8 cellular contexts compared by ENCODE assay signal in the genomic region with DNA sequence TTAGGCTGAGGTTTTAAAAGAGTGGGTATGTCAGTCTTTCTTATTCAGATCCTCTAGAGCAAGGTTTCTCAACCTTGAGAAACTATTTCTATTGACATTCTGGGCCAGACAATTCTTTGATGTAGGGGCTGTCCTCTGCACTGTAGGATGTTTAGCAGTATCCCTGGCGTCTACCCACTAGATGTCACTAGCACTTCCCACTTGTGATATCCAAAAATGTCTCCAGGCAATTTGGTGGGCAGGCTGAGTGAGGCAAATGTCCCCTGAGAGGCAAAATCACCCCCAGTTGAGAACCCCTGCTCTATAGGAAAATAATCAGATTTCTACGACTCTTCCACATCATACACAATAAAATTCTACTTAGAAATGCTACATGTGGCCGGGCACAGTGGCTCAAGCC. TPM values are rescaled to one million over a fixed set of nuclear protein-coding genes. Genes with fewer than 3 reads are reported as not detected.
DNase-seq lines count a peak whose midpoint lies in the region; ATAC-seq, FAIRE-seq and TF ChIP-seq lines count a peak whose summit lies in the region.

No MANE protein-coding gene starts in this region.

- no peaks in the 10 kb centered on the region for H3K9me3 Mint-ChIP-seq in activated CD4-positive, alpha-beta memory T cell treated with anti-CD3 and anti-CD28 coated beads for 36 hours

- peak; percentile 61 for FAIRE-seq in HepG2 (lab: Jason Lieb, UNC)

- CTCF ChIA-PET in activated CD4-positive, alpha-beta memory T cell treated with anti-CD3 and anti-CD28 coated beads for 36 hours (lab: Charles Lee) = interaction anchor here (1.0 to 1.5 kb wide), 2 partner anchors 76 to 222 kb away, joined by 3 to 6 read pairs; no protein-coding TSS in a partner anchor
- CTCF ChIA-PET in HepG2 (lab: Yijun Ruan, JAX; ENCODE audit: low intra/inter-chr PET ratio, low total read pairs) = interaction anchor here (1.7 kb wide), 1 partner anchor 222 kb away, joined by 13 read pairs; no protein-coding TSS in a partner anchor

- H2AFZ ChIP-seq in HepG2 (ENCODE audit: low read length) = no peak overlapping the region

- H3K9me3 ChIP-seq in HepG2 (ENCODE audit: low read length) (no peaks in the 10 kb centered on the region), esophagus squamous epithelium (no peaks in the 10 kb centered on the region)

- H3K36me3 ChIP-seq in HepG2 (replicated peaks in 1 of 2; ENCODE audit: control insufficient read depth in 1 of 2, insufficient read depth in 2 of 2, low read length in 2 of 2) (peaks cover 2 to 19% of the 10 kb centered on the region in 2 experiments; a peak in 2 of 5 replicates), esophagus squamous epithelium (peaks cover 0 to 22% (median 0%) of the 10 kb centered on the region in 3 donors)

- peak; percentile 32 for DNase-seq in stimulated activated CD4-positive, alpha-beta T cell treated with anti-CD3 and anti-CD28 coated beads, Interleukin-4, amount 100 ng/mL, for 24 hours
- DNase-seq in stimulated activated CD4-positive, alpha-beta T cell treated with anti-CD3 and anti-CD28 coated beads, Interleukin-2, amount 100 ng/mL, for 48 hours = no peak
- DNase-seq in NB4 (ENCODE audit: low read depth) = peak; percentile 72
- peak; percentile 32 for DNase-seq in activated CD4-positive, alpha-beta memory T cell treated with anti-CD3 and anti-CD28 coated beads for 36 hours
- peak; percentile 59 for DNase-seq in HepG2 (ENCODE audit: low spot score)
- no peak for DNase-seq in esophagus squamous epithelium (lab: John Stamatoyannopoulos, UW)
- DNase-seq in retina = no peak

- peaks cover 17% of the 10 kb centered on the region for H3K36me3 Mint-ChIP-seq in activated CD4-positive, alpha-beta memory T cell treated with anti-CD3 and anti-CD28 coated beads for 36 hours

- peak; percentile 69 for TF ChIP-seq CTCF in NB4 (IDR thresholded peaks at IDR 0.05; ENCODE audit: low read depth, low read length)
- TF ChIP-seq CTCF in HepG2 (CRISPR knock-in tag; IDR thresholded peaks at IDR 0.05) = peak; percentile 75
- peak in 2 of 6 experiments; percentile 19 to 21 for TF ChIP-seq CTCF in esophagus squamous epithelium (IDR thresholded peaks at IDR 0.05)

- TF ChIP-seq POLR2A in NB4 (IDR thresholded peaks at IDR 0.05; ENCODE audit: extremely low read depth, insufficient read length) = no peak
- no peak for TF ChIP-seq POLR2A in HepG2 (IDR thresholded peaks at IDR 0.05; ENCODE audit: insufficient read depth in 1 of 2, low read depth in 2 of 2, low read length in 2 of 2)
- TF ChIP-seq POLR2A in esophagus squamous epithelium (IDR thresholded peaks at IDR 0.05) = no peak

- TF ChIP-seq EP300 in HepG2 (IDR thresholded peaks at IDR 0.05; ENCODE audit: low read depth in 2 of 2, low read length in 2 of 2) = no peak
- TF ChIP-seq EP300 in HepG2 (CRISPR knock-in tag; IDR thresholded peaks at IDR 0.05; ENCODE audit: borderline replicate concordance) = no peak

- H3K27me3 Mint-ChIP-seq in activated CD4-positive, alpha-beta memory T cell treated with anti-CD3 and anti-CD28 coated beads for 36 hours = no peaks in the 10 kb centered on the region

- intact Hi-C loops in activated CD4-positive, alpha-beta memory T cell treated with anti-CD3 and anti-CD28 coated beads for 36 hours (cut with micrococcal nuclease) = loop anchor here (5.0 kb wide), 1 partner anchor 308 kb away; the partner anchor contains the start of gene ZSCAN23
- intact Hi-C loops in HepG2 (cut with micrococcal nuclease; ENCODE audit: unreplicated experiment) = loop anchor here (1.0 kb wide), 1 partner anchor 222 kb away; no protein-coding TSS in a partner anchor
- intact Hi-C loops in esophagus squamous epithelium (cut with DNase I) = loop anchor here (10.0 kb wide), 1 partner anchor 221 kb away; no protein-coding TSS in a partner anchor

- peaks cover 57% of the 10 kb centered on the region for H3K4me1 Mint-ChIP-seq in activated CD4-positive, alpha-beta memory T cell treated with anti-CD3 and anti-CD28 coated beads for 36 hours (ENCODE audit: low read depth)

- peak overlapping the region; percentile 5 for H3K4me3 Mint-ChIP-seq in activated CD4-positive, alpha-beta memory T cell treated with anti-CD3 and anti-CD28 coated beads for 36 hours

- 0 out of 2 replicates have a peak, but pooled peaks cover 3% of the 10 kb centered on the region for H4K20me1 ChIP-seq in HepG2 (ENCODE audit: insufficient read depth, low read length)

- H3K27me3 ChIP-seq in HepG2 (ENCODE audit: control insufficient read depth in 1 of 2, insufficient read depth in 2 of 2, low read length in 2 of 2) = no peaks in the 10 kb centered on the region; a peak in 1 of 5 replicates
- H3K27me3 ChIP-seq in esophagus squamous epithelium = no peaks in the 10 kb centered on the region

- peaks cover 39% of the 10 kb centered on the region for H3K79me2 ChIP-seq in HepG2 (ENCODE audit: insufficient read depth, low read length)

- ATAC-seq in HepG2 (peak; percentile 33), HG03139 (IDR thresholded peaks at IDR 0.05; ENCODE audit: unreplicated experiment) (no peak)

- WGBS in HepG2 (ENCODE audit: low lambda C conversion rate) = 71% methylated on average over 3 of the region's 3 CpGs
- WGBS in esophagus squamous epithelium, 2 donors = 52 to 55% methylated on average over 3 of the region's 3 CpGs

- no peak overlapping the region for H3K27ac ChIP-seq in HepG2 (ENCODE audit: extremely low read length, insufficient read depth, low read length)
- no peak overlapping the region for H3K27ac ChIP-seq in esophagus squamous epithelium

- H3K4me3 ChIP-seq in NB4 (ENCODE audit: low read depth, low read length) (no peak overlapping the region), HepG2 (replicated peaks in 1 of 3; ENCODE audit: insufficient read depth in 1 of 3, low read depth in 2 of 3, low read length in 3 of 3) (no peak overlapping the region), esophagus squamous epithelium (no peak overlapping the region)

- in situ Hi-C loops in HepG2 (cut with HindIII; ENCODE audit: extremely low pct_ligation_motif_present, low pct_unique_long_range_greater_than_20kb) = loop anchor here (5.0 kb wide), 1 partner anchor 223 kb away; no protein-coding TSS in a partner anchor

- BruUV-seq in HepG2 (replicated peaks; lab: Mats Ljungman, UMichigan) = no TSS peak

- H3K4me1 ChIP-seq in HepG2 (ENCODE audit: insufficient read depth, low read length) (peaks cover 45% of the 10 kb centered on the region), esophagus squamous epithelium (peaks cover 6 to 36% (median 9%) of the 10 kb centered on the region in 3 donors)

- POLR2A ChIA-PET in activated CD4-positive, alpha-beta memory T cell treated with anti-CD3 and anti-CD28 coated beads for 36 hours (lab: Charles Lee) = interaction anchor here (1.0 kb wide), 1 partner anchor 10 kb away, joined by 3 read pairs; the partner anchor contains the start of gene ZSCAN16
- POLR2A ChIA-PET in HepG2 (lab: Yijun Ruan, JAX) = interaction anchor here (0.9 kb wide), 1 partner anchor 10 kb away, joined by 4 read pairs; the partner anchor contains the start of gene ZSCAN16

- H3K27ac Mint-ChIP-seq in activated CD4-positive, alpha-beta memory T cell treated with anti-CD3 and anti-CD28 coated beads for 36 hours = peak overlapping the region; percentile 61

- no peak overlapping the region for H3K9ac ChIP-seq in HepG2 (ENCODE audit: insufficient read depth, low read depth, low read length)

- peak; percentile 51; the same call in 1 of the 2 replicates for TF ChIP-seq RAD21 in HepG2 (CRISPR knock-in tag; IDR thresholded peaks at IDR 0.05)

- no peak overlapping the region for H3K4me2 ChIP-seq in HepG2 (ENCODE audit: low read depth, low read length)

RNA-seq across cellular contexts. Expression of gene ZKSCAN8, which starts 7.7 kb away (rescaled TPM):
- 10 to 100 TPM; 14.4 to 16.5 TPM for total RNA-seq in activated CD4-positive, alpha-beta memory T cell treated with anti-CD3 and anti-CD28 coated beads for 36 hours
- total RNA-seq in HepG2 (2016; rRNA removed; fragmentation: Illumina TruSeq; extraction: Trizol) (20.9 and 36.1 TPM in 2 replicates), esophagus squamous epithelium (10 to 100 TPM in 1 of 4 donors, 1 to 10 TPM in 3; 2.2 to 17.5 (median 5.9) TPM)
- total RNA-seq in HepG2 (2016; cell fraction: cytosol; rRNA removed; fragmentation: Illumina TruSeq; extraction: Trizol; ENCODE audit: low read depth) = 1.4 and 2.6 TPM in 2 replicates
- 18.7 and 32.4 TPM in 2 replicates for total RNA-seq in HepG2 (2016; cell fraction: insoluble cytoplasmic fraction; rRNA removed; fragmentation: Illumina TruSeq; extraction: Trizol)
- 7.0 and 9.3 TPM in 2 replicates for total RNA-seq in HepG2 (2016; cell fraction: membrane; rRNA removed; fragmentation: Illumina TruSeq; extraction: Trizol)
- total RNA-seq in HepG2 (2016; cell fraction: nucleus; rRNA removed; fragmentation: Illumina TruSeq; extraction: Trizol) = 36.9 and 37.1 TPM in 2 replicates
- 10.8 and 12.4 TPM in 2 replicates for polyA plus RNA-seq in HepG2 (2011; rRNA removed)
- polyA plus RNA-seq in HepG2 (2011; cell fraction: cytosol; rRNA removed) = 4.4 and 7.8 TPM in 2 replicates
- polyA plus RNA-seq in HepG2 (2011; cell fraction: nucleus; rRNA removed) = 36.6 and 48.8 TPM in 2 replicates
- 20.0 and 21.0 TPM in 2 replicates for polyA plus RNA-seq in HepG2 (2012)
- polyA plus RNA-seq in HepG2 (2016; cell fraction: cytosol; fragmentation: Illumina TruSeq; extraction: Trizol; ENCODE audit: low read depth) = 0.40 and 0.46 TPM in 2 replicates
- 18.2 and 19.7 TPM in 2 replicates for polyA plus RNA-seq in HepG2 (2016; cell fraction: insoluble cytoplasmic fraction; fragmentation: Illumina TruSeq; extraction: Trizol; ENCODE audit: low read depth)
- polyA plus RNA-seq in HepG2 (2016; cell fraction: membrane; fragmentation: Illumina TruSeq; extraction: Trizol; ENCODE audit: low read depth) = 1.6 and 2.0 TPM in 2 replicates
- polyA plus RNA-seq in HepG2 (2016; cell fraction: nucleus; fragmentation: Illumina TruSeq; extraction: Trizol; ENCODE audit: insufficient read depth, low read depth) = 42.0 and 45.6 TPM in 2 replicates
- polyA minus RNA-seq in HepG2 (2011; rRNA and poly(A)+ RNA removed; ENCODE audit: low replicate concordance) = 16.6 and 22.5 TPM in 2 replicates
- polyA minus RNA-seq in HepG2 (2011; cell fraction: cytosol; rRNA and poly(A)+ RNA removed) = 21.0 and 24.8 TPM in 2 replicates
- polyA minus RNA-seq in HepG2 (2011; cell fraction: nucleus; rRNA and poly(A)+ RNA removed) = 49.2 and 60.8 TPM in 2 replicates

RNA-seq across cellular contexts. Expression of gene ZSCAN16, which starts 9.6 kb away (rescaled TPM):
- total RNA-seq in activated CD4-positive, alpha-beta memory T cell treated with anti-CD3 and anti-CD28 coated beads for 36 hours = 1 to 10 TPM; 2.8 to 3.6 TPM
- total RNA-seq in HepG2 (2016; rRNA removed; fragmentation: Illumina TruSeq; extraction: Trizol) (12.7 and 13.4 TPM in 2 replicates), esophagus squamous epithelium (1 to 10 TPM; 2.8 to 4.4 (median 3.6) TPM)
- 5.3 and 5.8 TPM in 2 replicates for total RNA-seq in HepG2 (2016; cell fraction: cytosol; rRNA removed; fragmentation: Illumina TruSeq; extraction: Trizol; ENCODE audit: low read depth)
- total RNA-seq in HepG2 (2016; cell fraction: insoluble cytoplasmic fraction; rRNA removed; fragmentation: Illumina TruSeq; extraction: Trizol) = 12.9 and 16.5 TPM in 2 replicates
- total RNA-seq in HepG2 (2016; cell fraction: membrane; rRNA removed; fragmentation: Illumina TruSeq; extraction: Trizol) = 6.3 and 10.0 TPM in 2 replicates
- total RNA-seq in HepG2 (2016; cell fraction: nucleus; rRNA removed; fragmentation: Illumina TruSeq; extraction: Trizol) = 12.2 and 14.1 TPM in 2 replicates
- 5.7 and 6.7 TPM in 2 replicates for polyA plus RNA-seq in HepG2 (2011; rRNA removed)
- 3.2 and 3.8 TPM in 2 replicates for polyA plus RNA-seq in HepG2 (2011; cell fraction: cytosol; rRNA removed)
- 6.4 and 10.4 TPM in 2 replicates for polyA plus RNA-seq in HepG2 (2011; cell fraction: nucleus; rRNA removed)
- 6.3 and 6.6 TPM in 2 replicates for polyA plus RNA-seq in HepG2 (2012)
- polyA plus RNA-seq in HepG2 (2016; cell fraction: cytosol; fragmentation: Illumina TruSeq; extraction: Trizol; ENCODE audit: low read depth) = 2.4 and 2.5 TPM in 2 replicates
- polyA plus RNA-seq in HepG2 (2016; cell fraction: insoluble cytoplasmic fraction; fragmentation: Illumina TruSeq; extraction: Trizol; ENCODE audit: low read depth) = 11.7 and 12.1 TPM in 2 replicates
- 3.3 and 3.8 TPM in 2 replicates for polyA plus RNA-seq in HepG2 (2016; cell fraction: membrane; fragmentation: Illumina TruSeq; extraction: Trizol; ENCODE audit: low read depth)
- 14.2 and 14.4 TPM in 2 replicates for polyA plus RNA-seq in HepG2 (2016; cell fraction: nucleus; fragmentation: Illumina TruSeq; extraction: Trizol; ENCODE audit: insufficient read depth, low read depth)
- polyA minus RNA-seq in HepG2 (2011; rRNA and poly(A)+ RNA removed; ENCODE audit: low replicate concordance) = 2.9 and 4.3 TPM in 2 replicates
- 1.1 and 2.6 TPM in 2 replicates for polyA minus RNA-seq in HepG2 (2011; cell fraction: cytosol; rRNA and poly(A)+ RNA removed)
- polyA minus RNA-seq in HepG2 (2011; cell fraction: nucleus; rRNA and poly(A)+ RNA removed) = 13.9 and 21.8 TPM in 2 replicates

RNA-seq across cellular contexts. Expression of gene ZNF165, which starts 53.6 kb away (rescaled TPM):
- 1 to 10 TPM; 3.7 to 4.0 TPM for total RNA-seq in activated CD4-positive, alpha-beta memory T cell treated with anti-CD3 and anti-CD28 coated beads for 36 hours
- total RNA-seq in HepG2 (2016; rRNA removed; fragmentation: Illumina TruSeq; extraction: Trizol) = 8.6 and 11.2 TPM in 2 replicates
- 3.4 TPM in 2 replicates for total RNA-seq in HepG2 (2016; cell fraction: cytosol; rRNA removed; fragmentation: Illumina TruSeq; extraction: Trizol; ENCODE audit: low read depth)
- total RNA-seq in HepG2 (2016; cell fraction: insoluble cytoplasmic fraction; rRNA removed; fragmentation: Illumina TruSeq; extraction: Trizol) = 7.8 and 10.0 TPM in 2 replicates
- total RNA-seq in HepG2 (2016; cell fraction: membrane; rRNA removed; fragmentation: Illumina TruSeq; extraction: Trizol) = 6.8 TPM in 2 replicates
- total RNA-seq in HepG2 (2016; cell fraction: nucleus; rRNA removed; fragmentation: Illumina TruSeq; extraction: Trizol) = 8.8 and 9.5 TPM in 2 replicates
- 0.58 and 0.78 TPM in 2 replicates for polyA plus RNA-seq in HepG2 (2011; rRNA removed)
- polyA plus RNA-seq in HepG2 (2011; cell fraction: cytosol; rRNA removed) = 0.34 and 0.64 TPM in 2 replicates
- 1.0 and 1.1 TPM in 2 replicates for polyA plus RNA-seq in HepG2 (2011; cell fraction: nucleus; rRNA removed)
- polyA plus RNA-seq in HepG2 (2012) = 2.0 and 2.7 TPM in 2 replicates
- polyA plus RNA-seq in HepG2 (2016; cell fraction: cytosol; fragmentation: Illumina TruSeq; extraction: Trizol; ENCODE audit: low read depth) = 1.1 and 1.2 TPM in 2 replicates
- 6.7 and 7.0 TPM in 2 replicates for polyA plus RNA-seq in HepG2 (2016; cell fraction: insoluble cytoplasmic fraction; fragmentation: Illumina TruSeq; extraction: Trizol; ENCODE audit: low read depth)
- polyA plus RNA-seq in HepG2 (2016; cell fraction: membrane; fragmentation: Illumina TruSeq; extraction: Trizol; ENCODE audit: low read depth) = 2.2 and 2.4 TPM in 2 replicates
- polyA plus RNA-seq in HepG2 (2016; cell fraction: nucleus; fragmentation: Illumina TruSeq; extraction: Trizol; ENCODE audit: insufficient read depth, low read depth) = 6.5 and 7.8 TPM in 2 replicates
- 1.0 and 1.1 TPM in 2 replicates for polyA minus RNA-seq in HepG2 (2011; rRNA and poly(A)+ RNA removed; ENCODE audit: low replicate concordance)
- polyA minus RNA-seq in HepG2 (2011; cell fraction: cytosol; rRNA and poly(A)+ RNA removed) = 1.1 and 1.4 TPM in 2 replicates
- polyA minus RNA-seq in HepG2 (2011; cell fraction: nucleus; rRNA and poly(A)+ RNA removed) = 4.2 and 5.6 TPM in 2 replicates
- total RNA-seq in esophagus squamous epithelium = 1 to 10 TPM; 1.7 to 6.9 (median 2.2) TPM

Comparison
In these comparisons a context has a peak if more than half of its experiments do, and no peak if none do; other contexts are left out.
1. DNase-seq: peak in stimulated activated CD4-positive, alpha-beta T cell treated with anti-CD3 and anti-CD28 coated beads, Interleukin-4, amount 100 ng/mL, for 24 hours (single experiment), NB4 (single experiment), activated CD4-positive, alpha-beta memory T cell treated with anti-CD3 and anti-CD28 coated beads for 36 hours (single experiment) and HepG2 (single experiment); none in stimulated activated CD4-positive, alpha-beta T cell treated with anti-CD3 and anti-CD28 coated beads, Interleukin-2, amount 100 ng/mL, for 48 hours (0 of 2), esophagus squamous epithelium (single experiment) and retina (single experiment).